Comparison of ENCODE assay signal across 1 cellular context in genomic region chr12:53482626-53483165, GRCh38.
A peak's percentile ranks its signal among the peaks of the same experiment; 100 is the strongest.
TF ChIP-seq lines count a peak whose summit lies in the region.

No MANE protein-coding gene starts in this region.

TF ChIP-seq in HepG2, 621 proteins besides CTCF, POLR2A, EP300 and RAD21 (continued from another document and continues in another):
- TF ChIP-seq HIC2 (CRISPR knock-in tag; IDR thresholded peaks at IDR 0.05; ENCODE audit: low read depth): no peak
- no peak for TF ChIP-seq ZZZ3 (CRISPR knock-in tag; IDR thresholded peaks at IDR 0.05; ENCODE audit: borderline replicate concordance)
- TF ChIP-seq KLF13 (CRISPR knock-in tag; IDR thresholded peaks at IDR 0.05): 0 out of 2 replicates have a peak, but pooled peaks have one; percentile 25
- no peak for TF ChIP-seq CENPX (CRISPR knock-in tag; IDR thresholded peaks at IDR 0.05)
- TF ChIP-seq ZNF354B (CRISPR knock-in tag; IDR thresholded peaks at IDR 0.05): no peak
- TF ChIP-seq ZNF713 (CRISPR knock-in tag; IDR thresholded peaks at IDR 0.05): no peak
- no peak for TF ChIP-seq PRDM10 (CRISPR knock-in tag; IDR thresholded peaks at IDR 0.05; ENCODE audit: low read depth)
- no peak for TF ChIP-seq ZBTB46 (CRISPR knock-in tag; IDR thresholded peaks at IDR 0.05; ENCODE audit: borderline replicate concordance)
- no peak for TF ChIP-seq ATF5 (CRISPR knock-in tag; IDR thresholded peaks at IDR 0.05; ENCODE audit: low read depth)
- TF ChIP-seq ZFYVE20 (CRISPR knock-in tag; IDR thresholded peaks at IDR 0.05; ENCODE audit: borderline replicate concordance, low read depth): no peak
- no peak for TF ChIP-seq KLF9 (CRISPR knock-in tag; IDR thresholded peaks at IDR 0.05; ENCODE audit: low read depth)
- no peak for TF ChIP-seq MLXIP (CRISPR knock-in tag; IDR thresholded peaks at IDR 0.05; ENCODE audit: borderline replicate concordance)
- no peak for TF ChIP-seq TBP (CRISPR knock-in tag; IDR thresholded peaks at IDR 0.05)
- TF ChIP-seq IKZF5 (CRISPR knock-in tag; IDR thresholded peaks at IDR 0.05): 0 out of 2 replicates have a peak, but pooled peaks have one; percentile 5
- TF ChIP-seq ZNF484 (CRISPR knock-in tag; IDR thresholded peaks at IDR 0.05; ENCODE audit: borderline replicate concordance, low read depth): no peak
- no peak for TF ChIP-seq MTERF4 (CRISPR knock-in tag; IDR thresholded peaks at IDR 0.05)
- TF ChIP-seq ARID5B (CRISPR knock-in tag; IDR thresholded peaks at IDR 0.05): no peak
- TF ChIP-seq ZFP37 (CRISPR knock-in tag; IDR thresholded peaks at IDR 0.05; ENCODE audit: borderline replicate concordance): no peak
- TF ChIP-seq PATZ1 (CRISPR knock-in tag; IDR thresholded peaks at IDR 0.05): peak; percentile 60; the same call in 1 of the 2 replicates
- TF ChIP-seq ZNF570 (CRISPR knock-in tag; IDR thresholded peaks at IDR 0.05; ENCODE audit: borderline replicate concordance): no peak
- TF ChIP-seq NCOA1 (CRISPR knock-in tag; IDR thresholded peaks at IDR 0.05): 0 out of 2 replicates have a peak, but pooled peaks have one; percentile 32
- TF ChIP-seq AGO2 (optimal IDR thresholded peaks at IDR 0.05; ENCODE audit: low read depth, low read length): peak; percentile 100
- TF ChIP-seq ZNF317 (CRISPR knock-in tag; IDR thresholded peaks at IDR 0.05): no peak
- no peak for TF ChIP-seq SYNCRIP (IDR thresholded peaks at IDR 0.05; ENCODE audit: insufficient read depth, low read depth, low read length)
- TF ChIP-seq TBX2 (CRISPR knock-in tag; IDR thresholded peaks at IDR 0.05; ENCODE audit: borderline replicate concordance): no peak
- TF ChIP-seq SIN3A (IDR thresholded peaks at IDR 0.05; ENCODE audit: borderline replicate concordance, low read depth, low read length): no peak
- no peak for TF ChIP-seq KDM5A (IDR thresholded peaks at IDR 0.05; ENCODE audit: borderline replicate concordance, low read length)
- TF ChIP-seq RXRB (CRISPR knock-in tag; IDR thresholded peaks at IDR 0.05; ENCODE audit: borderline replicate concordance): no peak
- no peak for TF ChIP-seq SKIL (CRISPR knock-in tag; IDR thresholded peaks at IDR 0.05; ENCODE audit: borderline replicate concordance)
- 0 out of 2 replicates have a peak, but pooled peaks have one; percentile 36 for TF ChIP-seq IRF9 (CRISPR knock-in tag; IDR thresholded peaks at IDR 0.05; ENCODE audit: borderline replicate concordance)
